1 cellular context compared by ENCODE assay signal in the genomic region with DNA sequence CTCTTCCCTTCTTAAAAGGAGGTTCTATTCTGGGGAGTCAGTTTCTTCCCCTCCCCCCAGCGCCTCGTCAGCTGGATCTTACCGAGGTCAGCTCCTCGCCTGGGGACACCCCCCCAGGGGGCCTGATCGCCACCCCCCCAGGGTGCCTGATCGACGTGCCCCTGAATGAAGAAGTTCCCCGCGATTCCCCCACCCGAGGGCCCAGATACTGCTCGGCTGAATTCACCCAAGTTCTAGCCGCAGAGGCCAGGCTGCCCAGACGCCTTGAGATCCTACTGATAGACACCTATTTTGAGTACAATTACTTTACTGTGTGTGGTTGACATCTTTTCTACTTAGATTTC.
TF ChIP-seq lines count a peak whose summit lies in the region.

No MANE protein-coding gene starts in this region.

TF ChIP-seq in endothelial cell of umbilical vein, 7 proteins besides CTCF, POLR2A, EP300 and RAD21:
- TF ChIP-seq MYC (IDR thresholded peaks at IDR 0.05; ENCODE audit: low read depth, low read length) (no peak), POLR2AphosphoS5 (IDR thresholded peaks at IDR 0.05; ENCODE audit: insufficient read depth, low read depth, low read length) (no peak), JUN (IDR thresholded peaks at IDR 0.05; ENCODE audit: borderline replicate concordance, insufficient read depth, insufficient read length, low read depth) (no peak), EZH2 (IDR thresholded peaks at IDR 0.05; ENCODE audit: borderline replicate concordance, low read depth, low read length, severe bottlenecking) (no peak), GATA2 (IDR thresholded peaks at IDR 0.05; ENCODE audit: insufficient read depth, insufficient read length, low read depth, low read length) (no peak), FOS (IDR thresholded peaks at IDR 0.05; ENCODE audit: borderline replicate concordance, insufficient read depth, low read length) (no peak)
- TF ChIP-seq, protein P1, sequence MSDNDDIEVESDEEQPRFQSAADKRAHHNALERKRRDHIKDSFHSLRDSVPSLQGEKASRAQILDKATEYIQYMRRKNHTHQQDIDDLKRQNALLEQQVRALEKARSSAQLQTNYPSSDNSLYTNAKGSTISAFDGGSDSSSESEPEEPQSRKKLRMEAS (IDR thresholded peaks at IDR 0.05; ENCODE audit: insufficient read depth, insufficient read length), result no peak
TF ChIP-seq in endothelial cell of umbilical vein: peak in this region for 0.
